ENCODE assay signal across 10 cellular contexts in genomic region chr7:108294595-108294994, GRCh38.
DNase-seq lines count a peak whose midpoint lies in the region; ATAC-seq, FAIRE-seq and TF ChIP-seq lines count a peak whose summit lies in the region.
"Had no signal": no experiment of that assay in that cellular context is flagged by ENCODE, and none has a peak within 500 bp of the region (broad histone marks: within the 10 kb centered on the region; RNA-seq: fewer than 3 reads in every experiment).

No MANE protein-coding gene starts in this region.

- H3K27me3 ChIP-seq in dorsolateral prefrontal cortex (peaks cover 0 to 2% (median 0%) of the 10 kb centered on the region in 45 donors), esophagus squamous epithelium (no peaks in the 10 kb centered on the region)

- H3K27ac ChIP-seq in A549 (peak overlapping the region in 1 of 2 experiments; percentile 56; a peak in 3 of 6 replicates), dorsolateral prefrontal cortex (peak overlapping the region in 10 of 59 donors; percentile 6 to 31 (median 12)), esophagus squamous epithelium (no peak overlapping the region)

- no peaks in the 10 kb centered on the region for H3K36me3 ChIP-seq in esophagus squamous epithelium

- H3K4me2 ChIP-seq in A549 = 0 out of 3 replicates have a peak overlapping the region, but pooled peaks have one; percentile 4

- POLR2A ChIA-PET in A549 (lab: Yijun Ruan, JAX) = no interaction called here

- no peak for TF ChIP-seq EP300 in A549 (IDR thresholded peaks at IDR 0.05)

- CTCF ChIA-PET in A549 (lab: Yijun Ruan, JAX) = no interaction called here

- H3K9me3 ChIP-seq in A549 (no peaks in the 10 kb centered on the region), esophagus squamous epithelium (no peaks in the 10 kb centered on the region)

- no peak for TF ChIP-seq CTCF in A549 (IDR thresholded peaks at IDR 0.05)
- no peak for TF ChIP-seq CTCF in dorsolateral prefrontal cortex (IDR thresholded peaks at IDR 0.05 in 54 of 56, conservative IDR thresholded peaks at IDR 0.05 in 2 of 56; ENCODE audit: low read depth in 1 of 56, partially characterized antibody in 56 of 56)
- no peak for TF ChIP-seq CTCF in esophagus squamous epithelium (IDR thresholded peaks at IDR 0.05)

- intact Hi-C loops in dorsolateral prefrontal cortex (cut with DNase I) = no loop called here
- intact Hi-C loops in esophagus squamous epithelium (cut with DNase I) = no loop called here
- intact Hi-C loops in cardiac septum (cut with DNase I) = no loop called here

- peaks cover 96% of the 10 kb centered on the region for H3K4me1 ChIP-seq in A549
- H3K4me1 ChIP-seq in esophagus squamous epithelium = peaks cover 0 to 37% (median 12%) of the 10 kb centered on the region in 3 donors

- TF ChIP-seq RAD21 in A549 (conservative IDR thresholded peaks at IDR 0.05 in 1 of 2, IDR thresholded peaks at IDR 0.05 in 1 of 2) = no peak

- TF ChIP-seq POLR2A in A549 (IDR thresholded peaks at IDR 0.05; ENCODE audit: low read length) (no peak), esophagus squamous epithelium (IDR thresholded peaks at IDR 0.05) (no peak)

- no peak overlapping the region for H3K4me3 ChIP-seq in A549
- no peak overlapping the region for H3K4me3 ChIP-seq in dorsolateral prefrontal cortex
- H3K4me3 ChIP-seq in esophagus squamous epithelium = no peak overlapping the region

- DNase-seq in A549 (ENCODE audit: low read depth in 1 of 2, low spot score in 1 of 2) = no peak
- DNase-seq in NCI-H69 (lab: John Stamatoyannopoulos, UW) = peak; percentile 87
- DNase-seq in T-helper 1 cell = no peak
- DNase-seq in dorsolateral prefrontal cortex = no peak
- DNase-seq in esophagus squamous epithelium (lab: John Stamatoyannopoulos, UW) = no peak
- no peak for DNase-seq in cardiac septum (ENCODE audit: low spot score)
- DNase-seq: CD4-positive, alpha-beta memory T cell; NCI-H2227 treated with DMSO at 0.1 percent for 48 hours had no signal

- 70% methylated on average over 4 of the region's 4 CpGs for WGBS in A549 (ENCODE audit: missing lambda C conversion rate)
- 38 to 51% methylated on average over 4 of the region's 4 CpGs for WGBS in esophagus squamous epithelium, 2 donors

- FAIRE-seq in A549 (lab: Jason Lieb, UNC) = no peak

- ATAC-seq in A549 (no peak), GM18873 (IDR thresholded peaks at IDR 0.05; ENCODE audit: low FRiP score, unreplicated experiment) (peak; percentile 95), HG02943 (IDR thresholded peaks at IDR 0.05; ENCODE audit: low read depth, unreplicated experiment) (peak; percentile 97)

TF ChIP-seq in A549, 52 proteins besides CTCF, POLR2A, EP300 and RAD21:
- TF ChIP-seq RARB (CRISPR knock-in tag; IDR thresholded peaks at IDR 0.05) (no peak), MYC (IDR thresholded peaks at IDR 0.05; ENCODE audit: borderline replicate concordance, low read length) (no peak), RCOR1 (IDR thresholded peaks at IDR 0.05; ENCODE audit: low read depth, low read length) (no peak), ZC3H11A (IDR thresholded peaks at IDR 0.05) (no peak), ELK1 (IDR thresholded peaks at IDR 0.05; ENCODE audit: low read depth, low read length) (no peak), NPAS2 (CRISPR knock-in tag; IDR thresholded peaks at IDR 0.05; ENCODE audit: borderline replicate concordance) (no peak), JUN (IDR thresholded peaks at IDR 0.05) (no peak), MAZ (IDR thresholded peaks at IDR 0.05; ENCODE audit: borderline replicate concordance, low read depth, low read length) (no peak), PHF8 (IDR thresholded peaks at IDR 0.05; ENCODE audit: borderline replicate concordance, low read depth) (no peak), HMGXB4 (CRISPR knock-in tag; IDR thresholded peaks at IDR 0.05; ENCODE audit: borderline replicate concordance) (no peak), ZFP36 (IDR thresholded peaks at IDR 0.05; ENCODE audit: borderline replicate concordance, partially characterized antibody) (no peak), HEYL (CRISPR knock-in tag; IDR thresholded peaks at IDR 0.05) (no peak), NFE2L2 (conservative IDR thresholded peaks at IDR 0.05; ENCODE audit: low read length) (no peak), JUNB (IDR thresholded peaks at IDR 0.05) (no peak), ZNF302 (CRISPR knock-in tag; IDR thresholded peaks at IDR 0.05) (no peak)

Comparison
In these comparisons a context has a peak if more than half of its experiments do, and no peak if none do; other contexts are left out.
1. ATAC-seq: peak in GM18873 (single experiment) and HG02943 (single experiment); none in A549 (0 of 2).